1 cellular context compared by ENCODE assay signal in the genomic region with DNA sequence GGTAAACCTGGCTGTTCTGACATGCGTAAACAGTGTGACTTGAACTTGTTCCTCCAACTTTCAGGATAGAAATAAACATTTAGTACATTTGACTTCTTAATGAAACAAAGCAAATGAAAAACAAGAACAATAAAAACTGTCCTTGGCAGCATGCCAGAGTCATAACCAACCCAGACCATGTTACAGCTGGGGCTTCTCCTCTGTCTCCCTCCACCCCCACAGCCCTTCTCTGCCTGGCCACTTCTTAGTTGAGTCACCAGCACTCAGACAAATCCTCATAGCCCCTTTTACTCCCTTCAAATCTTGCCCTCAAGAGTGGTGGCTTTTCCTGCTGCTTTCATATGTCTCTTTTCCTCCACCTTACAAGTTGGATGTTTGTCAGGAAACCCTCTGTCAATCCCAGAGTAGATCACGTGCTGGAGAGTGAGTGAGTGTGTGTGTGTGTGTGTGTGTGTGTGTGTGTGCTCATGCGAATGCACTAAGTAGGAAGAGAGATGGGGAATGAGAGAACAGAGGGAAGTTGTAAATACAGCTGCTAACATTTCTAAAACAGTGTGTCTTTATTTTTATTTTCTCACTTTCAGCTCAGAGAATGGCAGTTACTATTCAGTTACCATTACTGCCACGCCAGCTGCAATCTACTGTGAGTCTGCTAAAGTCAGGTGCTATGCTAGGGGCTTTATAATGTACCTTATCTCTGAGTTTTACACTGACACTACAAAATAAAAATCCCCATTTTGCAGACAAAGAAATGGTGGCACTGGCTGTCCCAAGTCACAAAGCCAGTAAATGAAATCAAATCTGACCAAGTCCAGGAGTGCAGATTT.
TF ChIP-seq lines count a peak whose summit lies in the region.

No MANE protein-coding gene starts in this region.

TF ChIP-seq in HEK293, 187 proteins besides CTCF, POLR2A, EP300 and RAD21 (continued from another document and continues in another):
- TF ChIP-seq, protein P1, sequence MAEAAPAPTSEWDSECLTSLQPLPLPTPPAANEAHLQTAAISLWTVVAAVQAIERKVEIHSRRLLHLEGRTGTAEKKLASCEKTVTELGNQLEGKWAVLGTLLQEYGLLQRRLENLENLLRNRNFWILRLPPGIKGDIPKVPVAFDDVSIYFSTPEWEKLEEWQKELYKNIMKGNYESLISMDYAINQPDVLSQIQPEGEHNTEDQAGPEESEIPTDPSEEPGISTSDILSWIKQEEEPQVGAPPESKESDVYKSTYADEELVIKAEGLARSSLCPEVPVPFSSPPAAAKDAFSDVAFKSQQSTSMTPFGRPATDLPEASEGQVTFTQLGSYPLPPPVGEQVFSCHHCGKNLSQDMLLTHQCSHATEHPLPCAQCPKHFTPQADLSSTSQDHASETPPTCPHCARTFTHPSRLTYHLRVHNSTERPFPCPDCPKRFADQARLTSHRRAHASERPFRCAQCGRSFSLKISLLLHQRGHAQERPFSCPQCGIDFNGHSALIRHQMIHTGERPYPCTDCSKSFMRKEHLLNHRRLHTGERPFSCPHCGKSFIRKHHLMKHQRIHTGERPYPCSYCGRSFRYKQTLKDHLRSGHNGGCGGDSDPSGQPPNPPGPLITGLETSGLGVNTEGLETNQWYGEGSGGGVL (tag by site-specific recombination; IDR thresholded peaks at IDR 0.05): peak; percentile 86
- TF ChIP-seq, protein P2, sequence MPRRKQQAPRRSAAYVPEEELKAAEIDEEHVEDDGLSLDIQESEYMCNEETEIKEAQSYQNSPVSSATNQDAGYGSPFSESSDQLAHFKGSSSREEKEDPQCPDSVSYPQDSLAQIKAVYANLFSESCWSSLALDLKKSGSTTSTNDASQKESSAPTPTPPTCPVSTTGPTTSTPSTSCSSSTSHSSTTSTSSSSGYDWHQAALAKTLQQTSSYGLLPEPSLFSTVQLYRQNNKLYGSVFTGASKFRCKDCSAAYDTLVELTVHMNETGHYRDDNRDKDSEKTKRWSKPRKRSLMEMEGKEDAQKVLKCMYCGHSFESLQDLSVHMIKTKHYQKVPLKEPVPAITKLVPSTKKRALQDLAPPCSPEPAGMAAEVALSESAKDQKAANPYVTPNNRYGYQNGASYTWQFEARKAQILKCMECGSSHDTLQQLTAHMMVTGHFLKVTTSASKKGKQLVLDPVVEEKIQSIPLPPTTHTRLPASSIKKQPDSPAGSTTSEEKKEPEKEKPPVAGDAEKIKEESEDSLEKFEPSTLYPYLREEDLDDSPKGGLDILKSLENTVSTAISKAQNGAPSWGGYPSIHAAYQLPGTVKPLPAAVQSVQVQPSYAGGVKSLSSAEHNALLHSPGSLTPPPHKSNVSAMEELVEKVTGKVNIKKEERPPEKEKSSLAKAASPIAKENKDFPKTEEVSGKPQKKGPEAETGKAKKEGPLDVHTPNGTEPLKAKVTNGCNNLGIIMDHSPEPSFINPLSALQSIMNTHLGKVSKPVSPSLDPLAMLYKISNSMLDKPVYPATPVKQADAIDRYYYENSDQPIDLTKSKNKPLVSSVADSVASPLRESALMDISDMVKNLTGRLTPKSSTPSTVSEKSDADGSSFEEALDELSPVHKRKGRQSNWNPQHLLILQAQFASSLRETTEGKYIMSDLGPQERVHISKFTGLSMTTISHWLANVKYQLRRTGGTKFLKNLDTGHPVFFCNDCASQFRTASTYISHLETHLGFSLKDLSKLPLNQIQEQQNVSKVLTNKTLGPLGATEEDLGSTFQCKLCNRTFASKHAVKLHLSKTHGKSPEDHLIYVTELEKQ (tag by site-specific recombination; IDR thresholded peaks at IDR 0.05; ENCODE audit: borderline replicate concordance): peak; percentile 75
- TF ChIP-seq ZNF426 (tag by site-specific recombination; IDR thresholded peaks at IDR 0.05) (no peak), PRDM6 (tag by site-specific recombination; IDR thresholded peaks at IDR 0.05) (peak; percentile 83), INSM2 (tag by site-specific recombination; IDR thresholded peaks at IDR 0.05) (no peak), EGR2 (tag by site-specific recombination; IDR thresholded peaks at IDR 0.05; ENCODE audit: low read depth) (no peak), ZNF2 (tag by site-specific recombination; IDR thresholded peaks at IDR 0.05) (peak; percentile 28; the same call in 1 of the 2 replicates), ZNF830 (tag by site-specific recombination; IDR thresholded peaks at IDR 0.05; ENCODE audit: low read depth) (0 out of 2 replicates have a peak, but pooled peaks have one; percentile 48), ZFP41 (tag by site-specific recombination; IDR thresholded peaks at IDR 0.05; ENCODE audit: borderline replicate concordance) (no peak), ZNF423 (tag by site-specific recombination; IDR thresholded peaks at IDR 0.05) (0 out of 2 replicates have a peak, but pooled peaks have one; percentile 7), MZF1 (tag by site-specific recombination; IDR thresholded peaks at IDR 0.05; ENCODE audit: borderline replicate concordance) (no peak), KLF8 (tag by site-specific recombination; IDR thresholded peaks at IDR 0.05) (peak; percentile 46; the same call in 1 of the 2 replicates), ZEB2 (tag by site-specific recombination; IDR thresholded peaks at IDR 0.05) (peak; percentile 41; the same call in 1 of the 2 replicates), KLF17 (tag by site-specific recombination; IDR thresholded peaks at IDR 0.05) (no peak), ZNF600 (tag by site-specific recombination; IDR thresholded peaks at IDR 0.05) (peak; percentile 85), BCL11A (tag by site-specific recombination; IDR thresholded peaks at IDR 0.05; ENCODE audit: low read depth) (peak; percentile 26; the same call in 1 of the 2 replicates), ZNF132 (tag by site-specific recombination; IDR thresholded peaks at IDR 0.05; ENCODE audit: borderline replicate concordance) (no peak), REST (tag by site-specific recombination; IDR thresholded peaks at IDR 0.05) (no peak), ZNF223 (tag by site-specific recombination; IDR thresholded peaks at IDR 0.05) (no peak), ZNF704 (tag by site-specific recombination; IDR thresholded peaks at IDR 0.05) (no peak), ZNF514 (tag by site-specific recombination; IDR thresholded peaks at IDR 0.05) (no peak), GLIS1 (tag by site-specific recombination; IDR thresholded peaks at IDR 0.05) (no peak; the same call in 1 of the 2 replicates), ZBTB21 (tag by site-specific recombination; IDR thresholded peaks at IDR 0.05) (no peak), ZNF623 (tag by site-specific recombination; IDR thresholded peaks at IDR 0.05) (no peak), ZNF391 (tag by site-specific recombination; IDR thresholded peaks at IDR 0.05; ENCODE audit: borderline replicate concordance, low read depth) (peak; percentile 53; the same call in 1 of the 2 replicates)
- TF ChIP-seq, protein P3, sequence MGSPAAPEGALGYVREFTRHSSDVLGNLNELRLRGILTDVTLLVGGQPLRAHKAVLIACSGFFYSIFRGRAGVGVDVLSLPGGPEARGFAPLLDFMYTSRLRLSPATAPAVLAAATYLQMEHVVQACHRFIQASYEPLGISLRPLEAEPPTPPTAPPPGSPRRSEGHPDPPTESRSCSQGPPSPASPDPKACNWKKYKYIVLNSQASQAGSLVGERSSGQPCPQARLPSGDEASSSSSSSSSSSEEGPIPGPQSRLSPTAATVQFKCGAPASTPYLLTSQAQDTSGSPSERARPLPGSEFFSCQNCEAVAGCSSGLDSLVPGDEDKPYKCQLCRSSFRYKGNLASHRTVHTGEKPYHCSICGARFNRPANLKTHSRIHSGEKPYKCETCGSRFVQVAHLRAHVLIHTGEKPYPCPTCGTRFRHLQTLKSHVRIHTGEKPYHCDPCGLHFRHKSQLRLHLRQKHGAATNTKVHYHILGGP (tag by site-specific recombination; IDR thresholded peaks at IDR 0.05): peak; percentile 23; the same call in 1 of the 2 replicates
- TF ChIP-seq, protein P4, sequence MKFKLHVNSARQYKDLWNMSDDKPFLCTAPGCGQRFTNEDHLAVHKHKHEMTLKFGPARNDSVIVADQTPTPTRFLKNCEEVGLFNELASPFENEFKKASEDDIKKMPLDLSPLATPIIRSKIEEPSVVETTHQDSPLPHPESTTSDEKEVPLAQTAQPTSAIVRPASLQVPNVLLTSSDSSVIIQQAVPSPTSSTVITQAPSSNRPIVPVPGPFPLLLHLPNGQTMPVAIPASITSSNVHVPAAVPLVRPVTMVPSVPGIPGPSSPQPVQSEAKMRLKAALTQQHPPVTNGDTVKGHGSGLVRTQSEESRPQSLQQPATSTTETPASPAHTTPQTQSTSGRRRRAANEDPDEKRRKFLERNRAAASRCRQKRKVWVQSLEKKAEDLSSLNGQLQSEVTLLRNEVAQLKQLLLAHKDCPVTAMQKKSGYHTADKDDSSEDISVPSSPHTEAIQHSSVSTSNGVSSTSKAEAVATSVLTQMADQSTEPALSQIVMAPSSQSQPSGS (tag by site-specific recombination; IDR thresholded peaks at IDR 0.05; ENCODE audit: low read depth): no peak
- TF ChIP-seq, protein P5, sequence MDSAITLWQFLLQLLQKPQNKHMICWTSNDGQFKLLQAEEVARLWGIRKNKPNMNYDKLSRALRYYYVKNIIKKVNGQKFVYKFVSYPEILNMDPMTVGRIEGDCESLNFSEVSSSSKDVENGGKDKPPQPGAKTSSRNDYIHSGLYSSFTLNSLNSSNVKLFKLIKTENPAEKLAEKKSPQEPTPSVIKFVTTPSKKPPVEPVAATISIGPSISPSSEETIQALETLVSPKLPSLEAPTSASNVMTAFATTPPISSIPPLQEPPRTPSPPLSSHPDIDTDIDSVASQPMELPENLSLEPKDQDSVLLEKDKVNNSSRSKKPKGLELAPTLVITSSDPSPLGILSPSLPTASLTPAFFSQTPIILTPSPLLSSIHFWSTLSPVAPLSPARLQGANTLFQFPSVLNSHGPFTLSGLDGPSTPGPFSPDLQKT (IDR thresholded peaks at IDR 0.05; ENCODE audit: borderline replicate concordance, low read depth, low read length): no peak
- TF ChIP-seq, protein P6, sequence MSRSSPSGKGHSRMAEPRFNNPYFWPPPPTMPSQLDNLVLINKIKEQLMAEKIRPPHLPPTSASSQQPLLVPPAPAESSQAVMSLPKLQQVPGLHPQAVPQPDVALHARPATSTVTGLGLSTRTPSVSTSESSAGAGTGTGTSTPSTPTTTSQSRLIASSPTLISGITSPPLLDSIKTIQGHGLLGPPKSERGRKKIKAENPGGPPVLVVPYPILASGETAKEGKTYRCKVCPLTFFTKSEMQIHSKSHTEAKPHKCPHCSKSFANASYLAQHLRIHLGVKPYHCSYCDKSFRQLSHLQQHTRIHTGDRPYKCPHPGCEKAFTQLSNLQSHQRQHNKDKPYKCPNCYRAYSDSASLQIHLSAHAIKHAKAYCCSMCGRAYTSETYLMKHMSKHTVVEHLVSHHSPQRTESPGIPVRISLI (tag by site-specific recombination; IDR thresholded peaks at IDR 0.05): no peak
